ENCODE assay signal across 12 cellular contexts in genomic region chr1:191695865-191696264, GRCh38.
DNase-seq lines count a peak whose midpoint lies in the region; ATAC-seq, FAIRE-seq and TF ChIP-seq lines count a peak whose summit lies in the region.
"Had no signal": no experiment of that assay in that cellular context is flagged by ENCODE, and none has a peak within 500 bp of the region (broad histone marks: within the 10 kb centered on the region; RNA-seq: fewer than 3 reads in every experiment).

No MANE protein-coding gene starts in this region.

- H3K9ac ChIP-seq in mesenchymal stem cell (ENCODE audit: low read length) (no peak overlapping the region), kidney (ENCODE audit: low read length in 2 of 2) (no peak overlapping the region)

- CTCF ChIA-PET in CD8-positive, alpha-beta memory T cell (lab: Charles Lee), result no interaction called here

- H4K8ac ChIP-seq in mesenchymal stem cell (ENCODE audit: low read length), result no peak overlapping the region

- H3K14ac ChIP-seq in mesenchymal stem cell (ENCODE audit: low read length in 2 of 2), result no peak overlapping the region

- H3K36me3 ChIP-seq in mesenchymal stem cell (ENCODE audit: control insufficient read depth in 1 of 2, insufficient read depth in 2 of 2, low read depth in 1 of 2, low read length in 2 of 2) (no peaks in the 10 kb centered on the region), kidney (ENCODE audit: control insufficient read depth in 1 of 2, insufficient read depth in 2 of 2, low read length in 2 of 2) (no peaks in the 10 kb centered on the region)
- H3K36me3 ChIP-seq in CD8-positive, alpha-beta memory T cell (ENCODE audit: insufficient read depth, low read length), result no peaks in the 10 kb centered on the region

- H3K4me1 Mint-ChIP-seq in endothelial cell (ENCODE audit: unreplicated experiment), result no peaks in the 10 kb centered on the region
- no peaks in the 10 kb centered on the region for H3K4me1 Mint-ChIP-seq in CD8-positive, alpha-beta memory T cell

- H3K4me3 ChIP-seq in mesenchymal stem cell (ENCODE audit: insufficient read depth in 1 of 2, low read depth in 1 of 2, low read length in 2 of 2) (peak overlapping the region in 1 of 2 experiments; percentile 61), kidney (ENCODE audit: low read length in 2 of 2) (no peak overlapping the region)
- H3K4me3 ChIP-seq in CD8-positive, alpha-beta memory T cell (ENCODE audit: low read length), result no peak overlapping the region

- H3K27me3 ChIP-seq in mesenchymal stem cell (ENCODE audit: control insufficient read depth in 1 of 2, insufficient read depth in 1 of 2, low read length in 2 of 2), result no peaks in the 10 kb centered on the region
- no peaks in the 10 kb centered on the region for H3K27me3 ChIP-seq in CD8-positive, alpha-beta memory T cell (ENCODE audit: insufficient read depth, low read length, poor library complexity, severe bottlenecking)

- no peaks in the 10 kb centered on the region for H3K79me1 ChIP-seq in mesenchymal stem cell (replicated peaks; ENCODE audit: low read length, poor library complexity, severe bottlenecking)

- no peak for TF ChIP-seq POLR2A in GM12891 (IDR thresholded peaks at IDR 0.05; ENCODE audit: low read depth, low read length)

- H2BK15ac ChIP-seq in mesenchymal stem cell (ENCODE audit: low read depth, poor library complexity, severe bottlenecking), result no peak overlapping the region

- intact Hi-C loops in kidney (cut with DNase I), result no loop called here

- peaks cover 8% of the 10 kb centered on the region for H3K36me3 Mint-ChIP-seq in endothelial cell (ENCODE audit: low read depth, unreplicated experiment)
- H3K36me3 Mint-ChIP-seq in CD8-positive, alpha-beta memory T cell, result no peaks in the 10 kb centered on the region

- H2BK120ac ChIP-seq in mesenchymal stem cell (ENCODE audit: low read depth, low read length), result no peak overlapping the region

- 40% methylated on average over 1 of the region's 2 CpGs for WGBS in mesenchymal stem cell

- no peak overlapping the region for H2BK12ac ChIP-seq in mesenchymal stem cell (ENCODE audit: low read length in 2 of 2)

- H3K18ac ChIP-seq in mesenchymal stem cell (ENCODE audit: low read depth in 1 of 2, low read length in 2 of 2), result no peak overlapping the region

- H3K27ac Mint-ChIP-seq in endothelial cell (ENCODE audit: unreplicated experiment), result no peak overlapping the region
- H3K27ac Mint-ChIP-seq in CD8-positive, alpha-beta memory T cell, result no peak overlapping the region

- TF ChIP-seq CTCF in endothelial cell (IDR thresholded peaks at IDR 0.05; ENCODE audit: unreplicated experiment) (no peak), kidney (IDR thresholded peaks at IDR 0.05; ENCODE audit: borderline replicate concordance, extremely low read depth, insufficient read depth) (no peak)

- H3K27ac ChIP-seq in mesenchymal stem cell (ENCODE audit: low read length, poor library complexity, severe bottlenecking), result no peak overlapping the region
- no peak overlapping the region for H3K27ac ChIP-seq in CD8-positive, alpha-beta memory T cell (ENCODE audit: low read depth, low read length)
- no peak overlapping the region for H3K27ac ChIP-seq in kidney (ENCODE audit: low read depth in 2 of 2, low read length in 2 of 2)
- H3K27ac ChIP-seq: epithelial cell of prostate had no signal

- H4K91ac ChIP-seq in mesenchymal stem cell (ENCODE audit: low read length), result no peak overlapping the region

- H3K23ac ChIP-seq in mesenchymal stem cell (ENCODE audit: low read length in 2 of 2), result no peak overlapping the region

- H3K4me3 Mint-ChIP-seq in endothelial cell (ENCODE audit: unreplicated experiment), result no peak overlapping the region
- no peak overlapping the region for H3K4me3 Mint-ChIP-seq in CD8-positive, alpha-beta memory T cell

- H3K4ac ChIP-seq in mesenchymal stem cell (ENCODE audit: low read depth in 1 of 2, low read length in 2 of 2), result no peak overlapping the region

- FAIRE-seq in kidney (lab: Jason Lieb, UNC) (no peak), GM12891 (lab: Jason Lieb, UNC) (no peak)

- no peak overlapping the region for H3K4me2 ChIP-seq in mesenchymal stem cell (ENCODE audit: low read length, poor library complexity, severe bottlenecking)

- H3K9me3 ChIP-seq in mesenchymal stem cell (ENCODE audit: control insufficient read depth, low read length) (peaks cover 3% of the 10 kb centered on the region), kidney (ENCODE audit: control insufficient read depth in 1 of 2, low read length in 2 of 2) (no peaks in the 10 kb centered on the region)
- peaks cover 4% of the 10 kb centered on the region for H3K9me3 ChIP-seq in CD8-positive, alpha-beta memory T cell (ENCODE audit: low read length)

- peaks cover 3% of the 10 kb centered on the region for H3K9me3 Mint-ChIP-seq in endothelial cell (ENCODE audit: unreplicated experiment)
- H3K9me3 Mint-ChIP-seq in CD8-positive, alpha-beta memory T cell, result peaks cover 2 to 26% (median 14%) of the 10 kb centered on the region in 5 donors

- H3K4me1 ChIP-seq in mesenchymal stem cell (ENCODE audit: control insufficient read depth, insufficient read depth, low read depth, low read length) (no peaks in the 10 kb centered on the region), kidney (ENCODE audit: control insufficient read depth in 1 of 2, insufficient read depth in 1 of 2, low read depth in 1 of 2, low read length in 2 of 2) (no peaks in the 10 kb centered on the region)
- H3K4me1 ChIP-seq in CD8-positive, alpha-beta memory T cell (ENCODE audit: insufficient read depth, low read length), result no peaks in the 10 kb centered on the region

- POLR2A ChIA-PET in CD8-positive, alpha-beta memory T cell (lab: Charles Lee), result no interaction called here

- H2AK5ac ChIP-seq in mesenchymal stem cell (ENCODE audit: low read length, severe bottlenecking), result no peak overlapping the region

- ATAC-seq in GM19025 (IDR thresholded peaks at IDR 0.05; ENCODE audit: low read depth, unreplicated experiment) (peak; percentile 86), HG02623 (IDR thresholded peaks at IDR 0.05; ENCODE audit: unreplicated experiment) (peak; percentile 86), HG03520 (IDR thresholded peaks at IDR 0.05; ENCODE audit: unreplicated experiment) (peak; percentile 87)
- ATAC-seq: left colon had no signal

- H2AFZ ChIP-seq in mesenchymal stem cell (ENCODE audit: low read depth, low read length), result no peak overlapping the region

- peaks cover 2% of the 10 kb centered on the region for H3K27me3 Mint-ChIP-seq in endothelial cell (ENCODE audit: unreplicated experiment)
- H3K27me3 Mint-ChIP-seq in CD8-positive, alpha-beta memory T cell, result no peaks in the 10 kb centered on the region

- DNase-seq in mesenchymal stem cell (peak; percentile 2), endothelial cell (ENCODE audit: low spot score) (no peak), kidney (no peak), GM12891 (ENCODE audit: insufficient read length, low spot score) (no peak)
- no peak for DNase-seq in CD8-positive, alpha-beta memory T cell
- DNase-seq: amygdala, left colon, NCI-H2029 had no signal

- H2BK5ac ChIP-seq in mesenchymal stem cell (ENCODE audit: low read depth, low read length, poor library complexity, severe bottlenecking), result no peak overlapping the region

TF ChIP-seq in GM12891, 5 proteins besides CTCF, POLR2A, EP300 and RAD21:
- TF ChIP-seq POLR2AphosphoS5 (IDR thresholded peaks at IDR 0.05; ENCODE audit: low read depth, low read length) (no peak), POU2F2 (IDR thresholded peaks at IDR 0.05; ENCODE audit: low read depth, low read length) (no peak), SPI1 (IDR thresholded peaks at IDR 0.05; ENCODE audit: low read depth, low read length) (no peak), TAF1 (IDR thresholded peaks at IDR 0.05; ENCODE audit: low read depth, low read length) (no peak), PAX5 (IDR thresholded peaks at IDR 0.05; ENCODE audit: insufficient read depth, low read length, severe bottlenecking) (no peak)
